In genomic region chr6:130020892-130021483, GRCh38 we compare ENCODE assay signal across 8 cellular contexts. TPM values are rescaled to one million over a fixed set of nuclear protein-coding genes. Genes with fewer than 3 reads are reported as not detected.
DNase-seq lines count a peak whose midpoint lies in the region; ATAC-seq and TF ChIP-seq lines count a peak whose summit lies in the region.

No MANE protein-coding gene starts in this region.

- peak overlapping the region in 1 of 2 donors; percentile 52 for H3K9ac ChIP-seq in duodenal mucosa (ENCODE audit: low read depth in 1 of 2, low read length in 2 of 2)

- TF ChIP-seq CTCF in BE2C (IDR thresholded peaks at IDR 0.05; ENCODE audit: low read depth, low read length): peak; percentile 88
- TF ChIP-seq CTCF in right lobe of liver (IDR thresholded peaks at IDR 0.05): peak; percentile 71 to 82 (median 76)

- H3K9me3 ChIP-seq in BE2C (no peaks in the 10 kb centered on the region), duodenal mucosa (ENCODE audit: control insufficient read depth in 1 of 2, low read length in 2 of 2) (no peaks in the 10 kb centered on the region), right lobe of liver (no peaks in the 10 kb centered on the region)

- ATAC-seq in GM19035 (IDR thresholded peaks at IDR 0.05; ENCODE audit: unreplicated experiment) (peak; percentile 64), HG03354 (IDR thresholded peaks at IDR 0.05; ENCODE audit: poor library complexity, severe bottlenecking, unreplicated experiment) (peak; percentile 64), right lobe of liver (peak; percentile 84 to 88 (median 86))

- H3K36me3 ChIP-seq in BE2C (no peaks in the 10 kb centered on the region), duodenal mucosa (ENCODE audit: control insufficient read depth in 1 of 2, insufficient read depth in 2 of 2, low read length in 2 of 2) (no peaks in the 10 kb centered on the region), right lobe of liver (no peaks in the 10 kb centered on the region)

- H3K27me3 ChIP-seq in BE2C: no peaks in the 10 kb centered on the region; the same call in 1 of the 2 replicates
- no peaks in the 10 kb centered on the region for H3K27me3 ChIP-seq in duodenal mucosa (ENCODE audit: control insufficient read depth in 1 of 2, insufficient read depth in 2 of 2, low read length in 2 of 2)
- no peaks in the 10 kb centered on the region for H3K27me3 ChIP-seq in right lobe of liver

- H3K4me1 ChIP-seq in BE2C (no peaks in the 10 kb centered on the region), duodenal mucosa (ENCODE audit: control insufficient read depth in 1 of 2, insufficient read depth in 2 of 2, low read length in 2 of 2) (peaks cover 4 to 5% of the 10 kb centered on the region in 2 donors), right lobe of liver (peaks cover 0 to 7% (median 2%) of the 10 kb centered on the region in 4 donors)

- WGBS in right lobe of liver (ENCODE audit: insufficient coverage, low coverage, low lambda C conversion rate, missing lambda C conversion rate): under 1% methylated on average over 26 of the region's 27 CpGs

- intact Hi-C loops in right lobe of liver (cut with DNase I): no loop called here

- DNase-seq in BE2C (peak; percentile 69), NCI-H524 treated with DMSO at 0.1 percent for 48 hours (lab: John Stamatoyannopoulos, UW) (peak; percentile 53), right lobe of liver (peak; percentile 61 to 85 (median 68))
- DNase-seq in activated CD4-positive, alpha-beta T cell treated with anti-CD3 and anti-CD28 coated beads, Interleukin-2, amount 50 U/mL, for 24 hours (ENCODE audit: low read depth in 1 of 2, low spot score in 1 of 2): peak; percentile 48 to 73
- peak; percentile 83 for DNase-seq in stimulated activated CD4-positive, alpha-beta T cell treated with anti-CD3 and anti-CD28 coated beads, Interleukin-4, amount 100 ng/mL, for 24 hours

- no peak for TF ChIP-seq POLR2A in right lobe of liver (IDR thresholded peaks at IDR 0.05)

- H3K27ac ChIP-seq in duodenal mucosa (ENCODE audit: low read depth, low read length): peak overlapping the region; percentile 57
- peak overlapping the region; percentile 79 to 87 (median 85) for H3K27ac ChIP-seq in right lobe of liver

- H3K4me3 ChIP-seq in BE2C (ENCODE audit: low read depth, low read length): peak overlapping the region; percentile 60
- H3K4me3 ChIP-seq in duodenal mucosa (ENCODE audit: low read depth in 1 of 2, low read length in 2 of 2): peak overlapping the region; percentile 75 to 81
- H3K4me3 ChIP-seq in right lobe of liver: peak overlapping the region; percentile 65 to 75 (median 72)

RNA-seq across cellular contexts. Expression of gene L3MBTL3, which starts 2.6 kb away (rescaled TPM):
- 3.6 TPM for polyA plus RNA-seq in BE2C (2012; ENCODE audit: insufficient read depth, insufficient read length, low read depth)
- total RNA-seq in right lobe of liver: 10 to 100 TPM in 1 of 6 experiments, 1 to 10 TPM in 5; 3.0 to 13.2 (median 7.2) TPM

Comparison
In these comparisons a context has a peak if more than half of its experiments do, and no peak if none do; other contexts are left out.
1. Peak in every context shown above with its lines: DNase-seq, ATAC-seq, H3K4me3 ChIP-seq and H3K27ac ChIP-seq.